In genomic region chr7:155780884-155781283, GRCh38 we compare ENCODE assay signal across 1 cellular context.
A peak's percentile ranks its signal among the peaks of the same experiment; 100 is the strongest.
TF ChIP-seq lines count a peak whose summit lies in the region.

No MANE protein-coding gene starts in this region.

TF ChIP-seq in K562, 482 proteins besides CTCF, POLR2A, EP300 and RAD21:
- TF ChIP-seq HEY1 (CRISPR knock-in tag; IDR thresholded peaks at IDR 0.05; ENCODE audit: borderline replicate concordance), result no peak
- TF ChIP-seq TSC22D4 (tag; IDR thresholded peaks at IDR 0.05), result no peak
- peak; percentile 41 for TF ChIP-seq RBM22 (IDR thresholded peaks at IDR 0.05; ENCODE audit: low read depth, low read length, poor library complexity, severe bottlenecking)
- peak; percentile 41; the same call in 1 of the 2 replicates for TF ChIP-seq POLR2G (IDR thresholded peaks at IDR 0.05; ENCODE audit: low read depth, low read length)
- TF ChIP-seq PTRF (tag; IDR thresholded peaks at IDR 0.05), result no peak
TF ChIP-seq in K562: peak in this region for 2.
